ENCODE assay signal across 17 cellular contexts in the genomic region with DNA sequence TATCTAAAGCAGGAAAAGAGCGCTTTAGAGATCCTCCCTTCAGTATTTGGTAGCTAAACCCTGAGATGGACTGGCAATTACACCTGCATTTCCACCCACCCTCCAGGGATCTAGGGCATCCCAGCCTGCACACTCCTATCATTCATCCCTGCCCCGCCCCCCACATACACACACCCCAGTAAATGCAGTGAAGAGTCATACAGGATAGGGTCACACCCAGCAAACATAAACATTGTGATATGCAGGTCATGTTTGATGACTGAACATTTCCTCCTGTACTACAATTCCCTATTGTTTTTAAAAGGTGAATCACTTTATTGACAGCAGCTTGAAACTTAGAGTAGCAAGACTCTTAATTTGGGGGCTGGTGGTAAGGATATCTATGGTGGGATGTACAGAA.
DNase-seq lines count a peak whose midpoint lies in the region; ATAC-seq and TF ChIP-seq lines count a peak whose summit lies in the region.
"Had no signal": no experiment of that assay in that cellular context is flagged by ENCODE, and none has a peak within 500 bp of the region (broad histone marks: within the 10 kb centered on the region; RNA-seq: fewer than 3 reads in every experiment).

No MANE protein-coding gene starts in this region.

- no peak overlapping the region for H3K4me3 Mint-ChIP-seq in GM23338
- no peak overlapping the region for H3K4me3 Mint-ChIP-seq in naive thymus-derived CD4-positive, alpha-beta T cell
- H3K4me3 Mint-ChIP-seq: activated CD8-positive, alpha-beta T cell treated with anti-CD3 and anti-CD28 coated beads for 36 hours; activated naive CD8-positive, alpha-beta T cell treated with anti-CD3 and anti-CD28 coated beads, Interleukin-2, amount 10 ng/mL, durations not matched to agents 7 days and 5 days; activated T-cell treated with anti-CD3 and anti-CD28 coated beads, Interleukin-2, amount 50 U/mL, for 72 hours; B cell; type B pancreatic cell had no signal

- 49 to 83% (median 78%) methylated on average over 2 of the region's 2 CpGs for WGBS in psoas muscle, 3 donors

- no peak overlapping the region for H3K9ac ChIP-seq in Karpas-422 (ENCODE audit: low read length)

- no peaks in the 10 kb centered on the region for H3F3A ChIP-seq in GM23338 (replicated peaks; ENCODE audit: low read depth)

- peak overlapping the region; percentile 58 for H3K27ac Mint-ChIP-seq in GM23338
- peak overlapping the region in 1 of 9 donors; percentile 15 for H3K27ac Mint-ChIP-seq in naive thymus-derived CD4-positive, alpha-beta T cell
- H3K27ac Mint-ChIP-seq: activated CD8-positive, alpha-beta T cell treated with anti-CD3 and anti-CD28 coated beads for 36 hours; activated naive CD8-positive, alpha-beta T cell treated with anti-CD3 and anti-CD28 coated beads, Interleukin-2, amount 10 ng/mL, durations not matched to agents 7 days and 5 days; activated T-cell treated with anti-CD3 and anti-CD28 coated beads, Interleukin-2, amount 50 U/mL, for 72 hours; B cell; type B pancreatic cell had no signal

- TF ChIP-seq CTCF in GM23338 (conservative IDR thresholded peaks at IDR 0.05; ENCODE audit: low read depth in 2 of 2) (no peak), psoas muscle (IDR thresholded peaks at IDR 0.05) (no peak)

- H4K20me1 ChIP-seq in GM23338 (replicated peaks; ENCODE audit: insufficient read depth), result peaks cover 7% of the 10 kb centered on the region; the same call in 1 of the 2 replicates
- peaks cover 66% of the 10 kb centered on the region for H4K20me1 ChIP-seq in Karpas-422 (ENCODE audit: insufficient read depth, low read depth, low read length)

- peaks cover 4% of the 10 kb centered on the region for H3K27me3 Mint-ChIP-seq in GM23338 (ENCODE audit: insufficient read depth, low read depth, poor library complexity)
- peaks cover 0 to 2% (median 0%) of the 10 kb centered on the region in 5 donors for H3K27me3 Mint-ChIP-seq in naive thymus-derived CD4-positive, alpha-beta T cell
- H3K27me3 Mint-ChIP-seq: activated CD8-positive, alpha-beta T cell treated with anti-CD3 and anti-CD28 coated beads for 36 hours; activated naive CD8-positive, alpha-beta T cell treated with anti-CD3 and anti-CD28 coated beads, Interleukin-2, amount 10 ng/mL, durations not matched to agents 7 days and 5 days; B cell had no signal

- H3K36me3 Mint-ChIP-seq in GM23338 (ENCODE audit: low read depth), result no peaks in the 10 kb centered on the region
- peaks cover 0 to 15% (median 0%) of the 10 kb centered on the region in 5 donors for H3K36me3 Mint-ChIP-seq in naive thymus-derived CD4-positive, alpha-beta T cell

- no peak overlapping the region for H3K27ac ChIP-seq in GM23338 (ENCODE audit: low read depth)
- peak overlapping the region; percentile 63 for H3K27ac ChIP-seq in psoas muscle
- H3K27ac ChIP-seq in Karpas-422 (ENCODE audit: low read length), result no peak overlapping the region
- no peak overlapping the region for H3K27ac ChIP-seq in naive thymus-derived CD4-positive, alpha-beta T cell (ENCODE audit: low read depth, low read length)
- H3K27ac ChIP-seq: WERI-Rb-1 had no signal

- POLR2A ChIA-PET in naive thymus-derived CD4-positive, alpha-beta T cell (lab: Charles Lee), result no interaction called here

- H3K27me3 ChIP-seq in GM23338 (ENCODE audit: insufficient read depth), result no peaks in the 10 kb centered on the region
- no peaks in the 10 kb centered on the region for H3K27me3 ChIP-seq in psoas muscle (ENCODE audit: insufficient read depth in 3 of 3, low read length in 2 of 3)
- H3K27me3 ChIP-seq in Karpas-422 (ENCODE audit: low read length), result no peaks in the 10 kb centered on the region
- H3K27me3 ChIP-seq in naive thymus-derived CD4-positive, alpha-beta T cell (ENCODE audit: control insufficient read depth in 2 of 2, insufficient read depth in 2 of 2, low read length in 2 of 2), result no peaks in the 10 kb centered on the region

- H3K4me1 ChIP-seq in GM23338 (ENCODE audit: insufficient read depth), result peaks cover 27% of the 10 kb centered on the region
- H3K4me1 ChIP-seq in psoas muscle, result peaks cover 93% of the 10 kb centered on the region
- H3K4me1 ChIP-seq in Karpas-422 (ENCODE audit: low read length), result no peaks in the 10 kb centered on the region
- no peaks in the 10 kb centered on the region for H3K4me1 ChIP-seq in naive thymus-derived CD4-positive, alpha-beta T cell (ENCODE audit: control insufficient read depth in 2 of 2, insufficient read depth in 2 of 2, low read length in 2 of 2)

- H3K79me2 ChIP-seq in GM23338 (replicated peaks; ENCODE audit: insufficient read depth), result peaks cover 63% of the 10 kb centered on the region
- H3K79me2 ChIP-seq in Karpas-422 (ENCODE audit: low read length), result no peaks in the 10 kb centered on the region

- H3K36me3 ChIP-seq in GM23338 (ENCODE audit: insufficient read depth) (no peaks in the 10 kb centered on the region), psoas muscle (ENCODE audit: insufficient read depth in 1 of 2, low read depth in 1 of 2) (no peaks in the 10 kb centered on the region), Karpas-422 (ENCODE audit: insufficient read depth, low read length) (no peaks in the 10 kb centered on the region)
- H3K36me3 ChIP-seq in naive thymus-derived CD4-positive, alpha-beta T cell (ENCODE audit: control insufficient read depth in 2 of 3, insufficient read depth in 3 of 3, low read length in 3 of 3), result no peaks in the 10 kb centered on the region
- H3K36me3 ChIP-seq: WERI-Rb-1 had no signal

- no peaks in the 10 kb centered on the region for H3K9me2 ChIP-seq in GM23338 (ENCODE audit: insufficient read depth)
- H3K9me2 ChIP-seq in Karpas-422 (replicated peaks; ENCODE audit: insufficient read depth, low read length), result no peaks in the 10 kb centered on the region

- no peak overlapping the region for H3K4me2 ChIP-seq in GM23338
- H3K4me2 ChIP-seq in Karpas-422 (ENCODE audit: low read depth, low read length, poor library complexity, severe bottlenecking), result no peak overlapping the region
- H3K4me2 ChIP-seq: smooth muscle cell had no signal

- no peak for ATAC-seq in GM23338
- no peak for ATAC-seq in psoas muscle
- no peak for ATAC-seq in GM21390 (IDR thresholded peaks at IDR 0.05; ENCODE audit: unreplicated experiment)
- no peak for ATAC-seq in naive thymus-derived CD4-positive, alpha-beta T cell
- ATAC-seq in HG03159 (IDR thresholded peaks at IDR 0.05; ENCODE audit: unreplicated experiment), result no peak
- ATAC-seq: activated CD8-positive, alpha-beta T cell treated with anti-CD3 and anti-CD28 coated beads for 36 hours; activated T-cell treated with anti-CD3 and anti-CD28 coated beads, Interleukin-2, amount 50 U/mL, for 72 hours; left ventricle myocardium superior had no signal

- H3K9me3 Mint-ChIP-seq in GM23338, result no peaks in the 10 kb centered on the region
- no peaks in the 10 kb centered on the region for H3K9me3 Mint-ChIP-seq in naive thymus-derived CD4-positive, alpha-beta T cell
- H3K9me3 Mint-ChIP-seq: activated CD8-positive, alpha-beta T cell treated with anti-CD3 and anti-CD28 coated beads for 36 hours; activated naive CD8-positive, alpha-beta T cell treated with anti-CD3 and anti-CD28 coated beads, Interleukin-2, amount 10 ng/mL, durations not matched to agents 7 days and 5 days; activated T-cell treated with anti-CD3 and anti-CD28 coated beads, Interleukin-2, amount 50 U/mL, for 72 hours; type B pancreatic cell had no signal

- DNase-seq in GM23338 (ENCODE audit: low spot score) (no peak), NCI-H748 (lab: John Stamatoyannopoulos, UW; ENCODE audit: unreplicated experiment) (peak; percentile 35), dermis blood vessel endothelial cell (peak; percentile 43), psoas muscle (no peak), Karpas-422 (no peak)
- DNase-seq in naive thymus-derived CD4-positive, alpha-beta T cell, result no peak
- DNase-seq: activated CD8-positive, alpha-beta T cell treated with anti-CD3 and anti-CD28 coated beads for 36 hours; activated naive CD8-positive, alpha-beta T cell treated with anti-CD3 and anti-CD28 coated beads, Interleukin-2, amount 10 ng/mL, durations not matched to agents 7 days and 5 days; activated T-cell treated with anti-CD3 and anti-CD28 coated beads, Interleukin-2, amount 50 U/mL, for 72 hours; left ventricle myocardium superior; NCI-H1105 treated with DMSO at 0.1 percent for 48 hours; WERI-Rb-1 had no signal

- H3K9me3 ChIP-seq in psoas muscle, result no peaks in the 10 kb centered on the region
- no peaks in the 10 kb centered on the region for H3K9me3 ChIP-seq in Karpas-422 (ENCODE audit: low read length)
- no peaks in the 10 kb centered on the region for H3K9me3 ChIP-seq in naive thymus-derived CD4-positive, alpha-beta T cell (ENCODE audit: control insufficient read depth in 2 of 3, low read length in 3 of 3)

- H3K4me3 ChIP-seq in GM23338 (no peak overlapping the region), psoas muscle (no peak overlapping the region), Karpas-422 (ENCODE audit: low read length) (no peak overlapping the region)
- no peak overlapping the region for H3K4me3 ChIP-seq in naive thymus-derived CD4-positive, alpha-beta T cell (ENCODE audit: low read length)
- H3K4me3 ChIP-seq: smooth muscle cell had no signal

- H3K4me1 Mint-ChIP-seq in GM23338, result peaks cover 60% of the 10 kb centered on the region
- peaks cover 15 to 59% (median 39%) of the 10 kb centered on the region in 7 donors for H3K4me1 Mint-ChIP-seq in naive thymus-derived CD4-positive, alpha-beta T cell

- CTCF ChIA-PET in naive thymus-derived CD4-positive, alpha-beta T cell (lab: Charles Lee), result no interaction called here

- intact Hi-C loops in psoas muscle (cut with DNase I), result loop anchor here in 1 of 2 donors (5.0 kb wide), 1 partner anchor 91 kb away; no protein-coding TSS in a partner anchor
- intact Hi-C loops in naive thymus-derived CD4-positive, alpha-beta T cell (cut with micrococcal nuclease), result no loop called here

- H2AFZ ChIP-seq in GM23338 (no peak overlapping the region), Karpas-422 (ENCODE audit: low read length) (no peak overlapping the region)

TF ChIP-seq in GM23338, 12 proteins besides CTCF, POLR2A, EP300 and RAD21:
- TF ChIP-seq ZNF331 (CRISPR knock-in tag; IDR thresholded peaks at IDR 0.05; ENCODE audit: low read depth), result no peak
- TF ChIP-seq ETS1 (IDR thresholded peaks at IDR 0.05), result no peak
- no peak for TF ChIP-seq POLR2AphosphoS5 (IDR thresholded peaks at IDR 0.05; ENCODE audit: low read depth)
- TF ChIP-seq EZH2 (IDR thresholded peaks at IDR 0.05; ENCODE audit: low read depth, unreplicated experiment), result no peak

Comparison
In these comparisons a context has a peak if more than half of its experiments do, and no peak if none do; other contexts are left out.
1. DNase-seq: peak in NCI-H748 (single experiment) and dermis blood vessel endothelial cell (single experiment); none in GM23338 (single experiment), psoas muscle (0 of 2), Karpas-422 (single experiment) and naive thymus-derived CD4-positive, alpha-beta T cell (0 of 9).